23 cellular contexts compared by ENCODE assay signal in genomic region chr16:1461146-1461545, GRCh38. TPM values are rescaled to one million over a fixed set of nuclear protein-coding genes. Genes with fewer than 3 reads are reported as not detected.
"Had no signal": no experiment of that assay in that cellular context is flagged by ENCODE, and none has a peak within 500 bp of the region (broad histone marks: within the 10 kb centered on the region; RNA-seq: fewer than 3 reads in every experiment).

No MANE protein-coding gene starts in this region.

- H3K9me3 ChIP-seq: body of pancreas, esophagus squamous epithelium, lower lobe of right lung, thoracic aorta, upper lobe of right lung had no signal

- H3K4me1 ChIP-seq: body of pancreas, esophagus squamous epithelium, lower lobe of right lung, neural progenitor cell, upper lobe of right lung had no signal

- H3K27ac Mint-ChIP-seq: activated CD4-positive, alpha-beta T cell treated with anti-CD3 and anti-CD28 coated beads for 36 hours; activated naive CD4-positive, alpha-beta T cell treated with anti-CD3 and anti-CD28 coated beads, Interleukin-2, amount 50 U/mL, for 72 hours; activated T-helper 1 cell treated with anti-CD3 and anti-CD28 coated beads, Interleukin-12 subunit alpha, Interleukin-12 subunit beta, Interleukin-2, Interleukin-4 antibody, amounts not matched to agents 30 ng/mL and 10 ng/mL and 1 ng/mL, durations not matched to agents 14 hours and 24 hours and 36 hours; naive thymus-derived CD4-positive, alpha-beta T cell; neural progenitor cell; stimulated activated effector memory CD8-positive, alpha-beta T cell treated with anti-CD3 and anti-CD28 coated beads, Interleukin-12 subunit alpha, Interleukin-12 subunit beta, amount 100 ng/mL, for 72 hours had no signal

- H3K27me3 Mint-ChIP-seq: activated CD4-positive, alpha-beta T cell treated with anti-CD3 and anti-CD28 coated beads for 36 hours; naive thymus-derived CD4-positive, alpha-beta T cell had no signal

- H3K4me3 ChIP-seq: body of pancreas, esophagus squamous epithelium, lower lobe of right lung, neural progenitor cell, thoracic aorta, upper lobe of right lung had no signal

- H3K4me2 ChIP-seq: neural progenitor cell had no signal

- H3K27ac ChIP-seq: body of pancreas, esophagus squamous epithelium, lower lobe of right lung, neural progenitor cell, thoracic aorta, upper lobe of right lung had no signal

- FAIRE-seq: keratinocyte had no signal

- H3K4me3 Mint-ChIP-seq: activated CD4-positive, alpha-beta T cell treated with anti-CD3 and anti-CD28 coated beads for 36 hours; activated T-helper 1 cell treated with anti-CD3 and anti-CD28 coated beads, Interleukin-12 subunit alpha, Interleukin-12 subunit beta, Interleukin-2, Interleukin-4 antibody, amounts not matched to agents 30 ng/mL and 10 ng/mL and 1 ng/mL, durations not matched to agents 14 hours and 24 hours and 36 hours; naive thymus-derived CD4-positive, alpha-beta T cell; neural progenitor cell; stimulated activated effector memory CD8-positive, alpha-beta T cell treated with anti-CD3 and anti-CD28 coated beads, Interleukin-12 subunit alpha, Interleukin-12 subunit beta, amount 100 ng/mL, for 72 hours had no signal

- H3K9me3 Mint-ChIP-seq: activated naive CD4-positive, alpha-beta T cell treated with anti-CD3 and anti-CD28 coated beads, Interleukin-2, amount 50 U/mL, for 72 hours; activated T-helper 1 cell treated with anti-CD3 and anti-CD28 coated beads, Interleukin-12 subunit alpha, Interleukin-12 subunit beta, Interleukin-2, Interleukin-4 antibody, amounts not matched to agents 30 ng/mL and 10 ng/mL and 1 ng/mL, durations not matched to agents 14 hours and 24 hours and 36 hours; naive thymus-derived CD4-positive, alpha-beta T cell; neural progenitor cell; stimulated activated effector memory CD8-positive, alpha-beta T cell treated with anti-CD3 and anti-CD28 coated beads, Interleukin-12 subunit alpha, Interleukin-12 subunit beta, amount 100 ng/mL, for 72 hours had no signal

- H3K36me3 ChIP-seq: neural progenitor cell had no signal

- H3K27me3 ChIP-seq: body of pancreas, esophagus squamous epithelium, neural progenitor cell, upper lobe of right lung had no signal

- DNase-seq: activated CD4-positive, alpha-beta T cell treated with anti-CD3 and anti-CD28 coated beads for 36 hours; activated CD4-positive, alpha-beta T cell treated with anti-CD3 and anti-CD28 coated beads, Interleukin-2, amount 50 U/mL, for 48 hours; activated gamma-delta T cell treated with Interleukin-2 at 50 U/mL for 16 hours; dermis blood vessel endothelial cell; effector memory CD4-positive, alpha-beta T cell; esophagus squamous epithelium; naive thymus-derived CD4-positive, alpha-beta T cell; stimulated activated CD4-positive, alpha-beta T cell treated with anti-CD3 and anti-CD28 coated beads, Interleukin-4, amount 100 ng/mL, for 24 hours; T-helper 2 cell had no signal

- H3K9ac ChIP-seq: neural progenitor cell had no signal

- ATAC-seq: activated CD4-positive, alpha-beta T cell treated with anti-CD3 and anti-CD28 coated beads for 36 hours; activated naive CD4-positive, alpha-beta T cell treated with anti-CD3 and anti-CD28 coated beads, Interleukin-2, amount 50 U/mL, for 72 hours; body of pancreas; naive thymus-derived CD4-positive, alpha-beta T cell; sciatic nerve; stimulated activated effector memory CD8-positive, alpha-beta T cell treated with anti-CD3 and anti-CD28 coated beads, Interleukin-12 subunit alpha, Interleukin-12 subunit beta, amount 100 ng/mL, for 72 hours; upper lobe of right lung had no signal

- H3K36me3 Mint-ChIP-seq: activated naive CD4-positive, alpha-beta T cell treated with anti-CD3 and anti-CD28 coated beads, Interleukin-2, amount 50 U/mL, for 72 hours had no signal

- H3K4me1 Mint-ChIP-seq: neural progenitor cell had no signal

RNA-seq across cellular contexts. Expression of gene CCDC154, which starts 16.8 kb away (rescaled TPM):
- polyA plus RNA-seq: naive thymus-derived CD4-positive, alpha-beta T cell had no signal

RNA-seq across cellular contexts. Expression of gene PTX4, which starts 27.6 kb away (rescaled TPM):
- total RNA-seq: activated CD4-positive, alpha-beta T cell treated with anti-CD3 and anti-CD28 coated beads for 36 hours; activated naive CD4-positive, alpha-beta T cell treated with anti-CD3 and anti-CD28 coated beads, Interleukin-2, amount 50 U/mL, for 72 hours; activated T-helper 1 cell treated with anti-CD3 and anti-CD28 coated beads, Interleukin-12 subunit alpha, Interleukin-12 subunit beta, Interleukin-2, Interleukin-4 antibody, amounts not matched to agents 30 ng/mL and 10 ng/mL and 1 ng/mL, durations not matched to agents 14 hours and 24 hours and 36 hours; body of pancreas; cardiac septum; dermis blood vessel endothelial cell; esophagus squamous epithelium; lower lobe of right lung; mononuclear cell; osteocyte; pulmonary artery endothelial cell; sciatic nerve; upper lobe of right lung had no signal
- polyA plus RNA-seq: keratinocyte; naive thymus-derived CD4-positive, alpha-beta T cell had no signal

RNA-seq across cellular contexts. Expression of gene PERCC1, which starts 30.3 kb away (rescaled TPM):
- total RNA-seq: activated CD4-positive, alpha-beta T cell treated with anti-CD3 and anti-CD28 coated beads for 36 hours; activated T-helper 1 cell treated with anti-CD3 and anti-CD28 coated beads, Interleukin-12 subunit alpha, Interleukin-12 subunit beta, Interleukin-2, Interleukin-4 antibody, amounts not matched to agents 30 ng/mL and 10 ng/mL and 1 ng/mL, durations not matched to agents 14 hours and 24 hours and 36 hours; body of pancreas; cardiac septum; dermis blood vessel endothelial cell; esophagus squamous epithelium; lower lobe of right lung; osteocyte; pulmonary artery endothelial cell; sciatic nerve; thoracic aorta; upper lobe of right lung had no signal
- polyA plus RNA-seq: keratinocyte; naive thymus-derived CD4-positive, alpha-beta T cell had no signal
